Comparison of ENCODE assay signal across 15 cellular contexts in the genomic region with DNA sequence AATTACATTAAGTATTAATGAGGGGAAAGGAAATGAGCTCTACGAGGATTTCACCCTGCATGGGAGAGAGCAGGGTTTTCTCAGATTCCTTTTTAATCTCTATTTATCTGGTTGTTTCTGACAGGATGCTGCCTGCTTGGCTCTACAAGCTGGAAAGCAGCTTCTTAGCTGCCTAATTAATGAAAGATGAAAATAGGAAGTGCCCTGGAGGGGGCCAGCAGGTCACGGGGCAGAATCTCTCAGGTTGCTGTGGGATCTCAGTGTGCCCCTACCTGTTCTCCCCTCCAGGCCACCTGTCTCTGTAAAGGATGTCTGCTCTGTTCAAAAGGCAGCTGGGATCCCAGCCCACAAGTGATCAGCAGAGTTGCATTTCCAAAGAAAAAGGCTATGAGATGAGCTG.
DNase-seq lines count a peak whose midpoint lies in the region; ATAC-seq and TF ChIP-seq lines count a peak whose summit lies in the region.
"Had no signal": no experiment of that assay in that cellular context is flagged by ENCODE, and none has a peak within 500 bp of the region (broad histone marks: within the 10 kb centered on the region; RNA-seq: fewer than 3 reads in every experiment).

No MANE protein-coding gene starts in this region.

- H3K9me3 Mint-ChIP-seq in IgD-negative memory B cell (no peaks in the 10 kb centered on the region), activated B cell treated with CpG ODN at 0.5 μM for 24 hours (no peaks in the 10 kb centered on the region), memory B cell (no peaks in the 10 kb centered on the region)
- no peaks in the 10 kb centered on the region for H3K9me3 Mint-ChIP-seq in activated CD4-positive, alpha-beta T cell treated with anti-CD3 and anti-CD28 coated beads for 36 hours (ENCODE audit: low read depth)
- H3K9me3 Mint-ChIP-seq: CD8-positive, alpha-beta T cell; H9 had no signal

- H3K4me1 Mint-ChIP-seq in IgD-negative memory B cell (peaks cover 8 to 13% (median 9%) of the 10 kb centered on the region in 3 donors), activated B cell treated with CpG ODN at 0.5 μM for 24 hours (peaks cover 14% of the 10 kb centered on the region), memory B cell (peaks cover 11% of the 10 kb centered on the region)
- no peaks in the 10 kb centered on the region for H3K4me1 Mint-ChIP-seq in activated CD4-positive, alpha-beta T cell treated with anti-CD3 and anti-CD28 coated beads for 36 hours

- in situ Hi-C loops in transverse colon (cut with MboI; ENCODE audit: low pct_ligation_motif_present in 1 of 4, low pct_unique_long_range_greater_than_20kb in 1 of 4, low sequenced_read_pairs in 3 of 4) = no loop called here

- no peaks in the 10 kb centered on the region for H3K36me3 ChIP-seq in transverse colon

- H3K4me1 ChIP-seq in transverse colon = peaks cover 0 to 16% (median 10%) of the 10 kb centered on the region in 4 donors

- H3K27me3 Mint-ChIP-seq in IgD-negative memory B cell (no peaks in the 10 kb centered on the region), activated B cell treated with CpG ODN at 0.5 μM for 24 hours (no peaks in the 10 kb centered on the region), memory B cell (no peaks in the 10 kb centered on the region)
- no peaks in the 10 kb centered on the region for H3K27me3 Mint-ChIP-seq in activated CD4-positive, alpha-beta T cell treated with anti-CD3 and anti-CD28 coated beads for 36 hours

- H3K4me3 Mint-ChIP-seq in IgD-negative memory B cell (peak overlapping the region in 2 of 4 donors; percentile 69 to 90), activated B cell treated with CpG ODN at 0.5 μM for 24 hours (peak overlapping the region; percentile 20), memory B cell (no peak overlapping the region)
- H3K4me3 Mint-ChIP-seq in activated CD4-positive, alpha-beta T cell treated with anti-CD3 and anti-CD28 coated beads for 36 hours = no peak overlapping the region
- H3K4me3 Mint-ChIP-seq: CD14-positive monocyte; CD8-positive, alpha-beta T cell; H9 had no signal

- no peak for DNase-seq in activated B cell treated with CpG ODN at 0.5 μM for 24 hours
- DNase-seq in memory B cell (ENCODE audit: low spot score in 2 of 2) = no peak
- no peak for DNase-seq in activated CD4-positive, alpha-beta T cell treated with anti-CD3 and anti-CD28 coated beads for 36 hours
- no peak for DNase-seq in transverse colon
- DNase-seq: CD8-positive, alpha-beta T cell; COR-L47; DMS153; DMS79 treated with DMSO at 0.1 percent for 48 hours; EL; GOT3; H9 had no signal

- intact Hi-C loops in activated B cell treated with CpG ODN at 0.5 μM for 24 hours (cut with micrococcal nuclease) (no loop called here), transverse colon (cut with DNase I; ENCODE audit: low total_unique reads) (no loop called here)
- intact Hi-C loops in activated CD4-positive, alpha-beta T cell treated with anti-CD3 and anti-CD28 coated beads for 36 hours (cut with DNase I, micrococcal nuclease) = no loop called here

- H3K27ac ChIP-seq in transverse colon = no peak overlapping the region

- WGBS in transverse colon (ENCODE audit: low coverage in 1 of 2), 2 donors = 68% methylated on average over 2 of the region's 2 CpGs; no CpG with 5 or more reads in 1 of the 2 donors

- ATAC-seq in activated B cell treated with CpG ODN at 0.5 μM for 24 hours (ENCODE audit: low read depth) (no peak), memory B cell (ENCODE audit: low read depth) (peak; percentile 63), GM21447 (IDR thresholded peaks at IDR 0.05; ENCODE audit: unreplicated experiment) (no peak), HG02885 (IDR thresholded peaks at IDR 0.05; ENCODE audit: poor library complexity, unreplicated experiment) (no peak)
- ATAC-seq in activated CD4-positive, alpha-beta T cell treated with anti-CD3 and anti-CD28 coated beads for 36 hours = no peak
- ATAC-seq: CD8-positive, alpha-beta T cell had no signal

- POLR2A ChIA-PET in activated B cell treated with CpG ODN at 0.5 μM for 24 hours (lab: Charles Lee) = interaction anchor here (1.0 kb wide), 1 partner anchor 10 kb away, joined by 3 read pairs; no protein-coding TSS in a partner anchor
- POLR2A ChIA-PET in activated CD4-positive, alpha-beta T cell treated with anti-CD3 and anti-CD28 coated beads for 36 hours (lab: Charles Lee) = no interaction called here

- no peak for TF ChIP-seq CTCF in activated B cell treated with CpG ODN at 0.5 μM for 24 hours (IDR thresholded peaks at IDR 0.05)
- no peak for TF ChIP-seq CTCF in transverse colon (IDR thresholded peaks at IDR 0.05)

- peaks cover 6% of the 10 kb centered on the region for H3K36me3 Mint-ChIP-seq in IgD-negative memory B cell
- H3K36me3 Mint-ChIP-seq in activated B cell treated with CpG ODN at 0.5 μM for 24 hours (ENCODE audit: low read depth) = peaks cover 15% of the 10 kb centered on the region
- peaks cover 10% of the 10 kb centered on the region for H3K36me3 Mint-ChIP-seq in memory B cell
- H3K36me3 Mint-ChIP-seq in activated CD4-positive, alpha-beta T cell treated with anti-CD3 and anti-CD28 coated beads for 36 hours (ENCODE audit: low read depth) = no peaks in the 10 kb centered on the region
- H3K36me3 Mint-ChIP-seq: CD14-positive monocyte; CD8-positive, alpha-beta T cell had no signal

- TF ChIP-seq EP300 in transverse colon (IDR thresholded peaks at IDR 0.05; ENCODE audit: low read depth) = no peak

- no peaks in the 10 kb centered on the region for H3K9me3 ChIP-seq in transverse colon

- TF ChIP-seq POLR2A in transverse colon (IDR thresholded peaks at IDR 0.05) = no peak

- H3K27ac Mint-ChIP-seq in IgD-negative memory B cell (peak overlapping the region in 2 of 3 donors; percentile 20), activated B cell treated with CpG ODN at 0.5 μM for 24 hours (no peak overlapping the region), memory B cell (peak overlapping the region; percentile 1)
- no peak overlapping the region for H3K27ac Mint-ChIP-seq in activated CD4-positive, alpha-beta T cell treated with anti-CD3 and anti-CD28 coated beads for 36 hours
- H3K27ac Mint-ChIP-seq: CD14-positive monocyte; CD8-positive, alpha-beta T cell had no signal

- H3K4me3 ChIP-seq in transverse colon = no peak overlapping the region

- CTCF ChIA-PET in activated B cell treated with CpG ODN at 0.5 μM for 24 hours (lab: Charles Lee) = interaction anchor here (0.5 kb wide), 1 partner anchor 456 kb away, joined by 3 read pairs; no protein-coding TSS in a partner anchor
- CTCF ChIA-PET in activated CD4-positive, alpha-beta T cell treated with anti-CD3 and anti-CD28 coated beads for 36 hours (lab: Charles Lee) = interaction anchor here (0.5 kb wide), 1 partner anchor 133 kb away, joined by 3 read pairs; no protein-coding TSS in a partner anchor

- no peaks in the 10 kb centered on the region for H3K27me3 ChIP-seq in transverse colon

Comparison
In these comparisons a context has a peak if more than half of its experiments do, and no peak if none do; other contexts are left out.
1. H3K27ac Mint-ChIP-seq: peak in IgD-negative memory B cell (2 of 3) and memory B cell (single experiment); none in activated B cell treated with CpG ODN at 0.5 μM for 24 hours (single experiment) and activated CD4-positive, alpha-beta T cell treated with anti-CD3 and anti-CD28 coated beads for 36 hours (single experiment).